22 cellular contexts compared by ENCODE assay signal in genomic region chr22:43241699-43242386, GRCh38. TPM values are rescaled to one million over a fixed set of nuclear protein-coding genes. Genes with fewer than 3 reads are reported as not detected.
DNase-seq lines count a peak whose midpoint lies in the region; ATAC-seq, FAIRE-seq and TF ChIP-seq lines count a peak whose summit lies in the region.
"Had no signal": no experiment of that assay in that cellular context is flagged by ENCODE, and none has a peak within 500 bp of the region (broad histone marks: within the 10 kb centered on the region; RNA-seq: fewer than 3 reads in every experiment).

No MANE protein-coding gene starts in this region.

- POLR2A ChIA-PET in HepG2 (lab: Yijun Ruan, JAX): no interaction called here

- H3K27me3 Mint-ChIP-seq in stimulated activated naive B cell treated with anti-CD40 and anti-IgM and Interleukin-4, amounts not matched to agents 10 μg/mL and 1 μg/mL and 100 μg/mL, for 72 hours: no peaks in the 10 kb centered on the region
- H3K27me3 Mint-ChIP-seq: CD4-positive, alpha-beta T cell had no signal

- CTCF ChIA-PET in HepG2 (lab: Yijun Ruan, JAX; ENCODE audit: low intra/inter-chr PET ratio, low total read pairs): no interaction called here

- no peak for DNase-seq in HepG2 (ENCODE audit: low spot score)
- DNase-seq in right lobe of liver: no peak
- DNase-seq in mesenchymal stem cell: no peak
- no peak for DNase-seq in stimulated activated naive B cell treated with anti-CD40 and anti-IgM and Interleukin-4, amounts not matched to agents 10 μg/mL and 1 μg/mL and 100 μg/mL, for 72 hours
- no peak for DNase-seq in MM.1S
- no peak for DNase-seq in DMS153 (lab: John Stamatoyannopoulos, UW)
- DNase-seq in DMS53 (lab: John Stamatoyannopoulos, UW): no peak
- DNase-seq: CD4-positive, alpha-beta T cell; CD8-positive, alpha-beta memory T cell; DMS79; EL; GDM1; GM23248; H9; HFFc6 had no signal

- H3K4me1 ChIP-seq in HepG2 (ENCODE audit: insufficient read depth, low read length): peaks cover 80% of the 10 kb centered on the region
- peaks cover 2 to 27% (median 17%) of the 10 kb centered on the region in 4 donors for H3K4me1 ChIP-seq in right lobe of liver
- no peaks in the 10 kb centered on the region for H3K4me1 ChIP-seq in mesenchymal stem cell (ENCODE audit: control insufficient read depth, insufficient read depth, low read depth, low read length)
- H3K4me1 ChIP-seq in MM.1S (ENCODE audit: low read length): no peaks in the 10 kb centered on the region

- H3K4me3 Mint-ChIP-seq in stimulated activated naive B cell treated with anti-CD40 and anti-IgM and Interleukin-4, amounts not matched to agents 10 μg/mL and 1 μg/mL and 100 μg/mL, for 72 hours: no peak overlapping the region
- H3K4me3 Mint-ChIP-seq: B cell; CD14-positive monocyte; CD4-positive, alpha-beta T cell; CD8-positive, alpha-beta memory T cell; H9; HFFc6 had no signal

- H2BK5ac ChIP-seq in mesenchymal stem cell (ENCODE audit: low read depth, low read length, poor library complexity, severe bottlenecking): no peak overlapping the region

- H3K27ac ChIP-seq in HepG2 (ENCODE audit: extremely low read length, insufficient read depth, low read length): no peak overlapping the region
- H3K27ac ChIP-seq in right lobe of liver: no peak overlapping the region
- no peak overlapping the region for H3K27ac ChIP-seq in mesenchymal stem cell (ENCODE audit: low read length, poor library complexity, severe bottlenecking)
- H3K27ac ChIP-seq in MM.1S (ENCODE audit: low read length): no peak overlapping the region
- H3K27ac ChIP-seq: 22Rv1; BLaER1 treated with 17β-estradiol and CSF1 and Interleukin-3, amounts not matched to agents 10 nM and 100 nM; GM23248 had no signal

- peak overlapping the region; percentile 11 for H4K91ac ChIP-seq in mesenchymal stem cell (ENCODE audit: low read length)

- H3K4me2 ChIP-seq in HepG2 (ENCODE audit: low read depth, low read length) (no peak overlapping the region), mesenchymal stem cell (ENCODE audit: low read length, poor library complexity, severe bottlenecking) (no peak overlapping the region), MM.1S (ENCODE audit: low read depth, low read length) (no peak overlapping the region)
- H3K4me2 ChIP-seq: BLaER1 treated with 17β-estradiol and CSF1 and Interleukin-3, amounts not matched to agents 10 nM and 100 nM had no signal

- TF ChIP-seq POLR2A in HepG2 (IDR thresholded peaks at IDR 0.05; ENCODE audit: insufficient read depth in 1 of 2, low read depth in 2 of 2, low read length in 2 of 2): no peak
- TF ChIP-seq POLR2A in right lobe of liver (IDR thresholded peaks at IDR 0.05): no peak

- H3K4me1 Mint-ChIP-seq in stimulated activated naive B cell treated with anti-CD40 and anti-IgM and Interleukin-4, amounts not matched to agents 10 μg/mL and 1 μg/mL and 100 μg/mL, for 72 hours: peaks cover 4 to 13% of the 10 kb centered on the region in 2 donors
- H3K4me1 Mint-ChIP-seq: B cell; CD14-positive monocyte; CD8-positive, alpha-beta memory T cell had no signal

- H3K9me3 Mint-ChIP-seq in stimulated activated naive B cell treated with anti-CD40 and anti-IgM and Interleukin-4, amounts not matched to agents 10 μg/mL and 1 μg/mL and 100 μg/mL, for 72 hours: no peaks in the 10 kb centered on the region
- H3K9me3 Mint-ChIP-seq: CD14-positive monocyte; CD4-positive, alpha-beta T cell; CD8-positive, alpha-beta memory T cell; H9; HFFc6 had no signal

- H3K18ac ChIP-seq in mesenchymal stem cell (ENCODE audit: low read depth in 1 of 2, low read length in 2 of 2): no peak overlapping the region

- H3K9me2 ChIP-seq in MM.1S (replicated peaks; ENCODE audit: insufficient read depth, low read length): no peaks in the 10 kb centered on the region

- H3K36me3 Mint-ChIP-seq in stimulated activated naive B cell treated with anti-CD40 and anti-IgM and Interleukin-4, amounts not matched to agents 10 μg/mL and 1 μg/mL and 100 μg/mL, for 72 hours: no peaks in the 10 kb centered on the region
- H3K36me3 Mint-ChIP-seq: CD14-positive monocyte; CD8-positive, alpha-beta memory T cell had no signal

- H3K79me2 ChIP-seq in HepG2 (ENCODE audit: insufficient read depth, low read length) (no peaks in the 10 kb centered on the region), MM.1S (ENCODE audit: low read length) (no peaks in the 10 kb centered on the region)

- H3K36me3 ChIP-seq in HepG2 (replicated peaks in 1 of 2; ENCODE audit: control insufficient read depth in 1 of 2, insufficient read depth in 2 of 2, low read length in 2 of 2) (no peaks in the 10 kb centered on the region), right lobe of liver (no peaks in the 10 kb centered on the region), mesenchymal stem cell (ENCODE audit: control insufficient read depth in 1 of 2, insufficient read depth in 2 of 2, low read depth in 1 of 2, low read length in 2 of 2) (no peaks in the 10 kb centered on the region), MM.1S (replicated peaks; ENCODE audit: insufficient read depth, low read length) (no peaks in the 10 kb centered on the region)
- H3K36me3 ChIP-seq: BLaER1 treated with 17β-estradiol and CSF1 and Interleukin-3, amounts not matched to agents 10 nM and 100 nM had no signal

- H2AK5ac ChIP-seq in mesenchymal stem cell (ENCODE audit: low read length, severe bottlenecking): no peak overlapping the region

- H3K27me3 ChIP-seq in HepG2 (ENCODE audit: control insufficient read depth in 1 of 2, insufficient read depth in 2 of 2, low read length in 2 of 2): peaks cover 2 to 16% of the 10 kb centered on the region in 2 experiments; a peak in 4 of 5 replicates
- H3K27me3 ChIP-seq in right lobe of liver: no peaks in the 10 kb centered on the region
- H3K27me3 ChIP-seq in mesenchymal stem cell (ENCODE audit: control insufficient read depth in 1 of 2, insufficient read depth in 1 of 2, low read length in 2 of 2): peaks cover 38 to 51% of the 10 kb centered on the region in 2 experiments
- no peaks in the 10 kb centered on the region; the same call in 1 of the 2 replicates for H3K27me3 ChIP-seq in MM.1S (replicated peaks; ENCODE audit: insufficient read depth, low read length)
- H3K27me3 ChIP-seq: BLaER1 treated with 17β-estradiol and CSF1 and Interleukin-3, amounts not matched to agents 10 nM and 100 nM had no signal

- H2AFZ ChIP-seq in HepG2 (ENCODE audit: low read length): no peak overlapping the region
- no peak overlapping the region for H2AFZ ChIP-seq in mesenchymal stem cell (ENCODE audit: low read depth, low read length)
- no peak overlapping the region for H2AFZ ChIP-seq in MM.1S (ENCODE audit: low read length)
- H2AFZ ChIP-seq: GM23248 had no signal

- WGBS in HepG2 (ENCODE audit: low lambda C conversion rate): 100% methylated on average over 4 of the region's 14 CpGs
- WGBS in right lobe of liver (ENCODE audit: insufficient coverage, low coverage, low lambda C conversion rate, missing lambda C conversion rate): 40% methylated on average over 1 of the region's 14 CpGs
- 92% methylated on average over 13 of the region's 14 CpGs for WGBS in mesenchymal stem cell

- H4K8ac ChIP-seq in mesenchymal stem cell (ENCODE audit: low read length): no peak overlapping the region

- no peak for TF ChIP-seq RAD21 in HepG2 (CRISPR knock-in tag; IDR thresholded peaks at IDR 0.05)

- intact Hi-C loops in HepG2 (cut with micrococcal nuclease; ENCODE audit: unreplicated experiment) (no loop called here), right lobe of liver (cut with DNase I) (no loop called here)

- H3F3A ChIP-seq in MM.1S (ENCODE audit: insufficient read depth, low read length): no peaks in the 10 kb centered on the region

- H3K9ac ChIP-seq in HepG2 (ENCODE audit: insufficient read depth, low read depth, low read length): no peak overlapping the region
- H3K9ac ChIP-seq in mesenchymal stem cell (ENCODE audit: low read length): no peak overlapping the region
- no peak overlapping the region for H3K9ac ChIP-seq in MM.1S (ENCODE audit: low read length)
- H3K9ac ChIP-seq: GM23248 had no signal

- FAIRE-seq in HepG2 (lab: Jason Lieb, UNC): no peak
- FAIRE-seq: A204.1, GM12878, GM19239 had no signal

- H3K4ac ChIP-seq in mesenchymal stem cell (ENCODE audit: low read depth in 1 of 2, low read length in 2 of 2): no peak overlapping the region

- no peak for TF ChIP-seq CTCF in HepG2 (CRISPR knock-in tag; IDR thresholded peaks at IDR 0.05)
- TF ChIP-seq CTCF in right lobe of liver (IDR thresholded peaks at IDR 0.05): no peak
- TF ChIP-seq CTCF in MM.1S (IDR thresholded peaks at IDR 0.05; ENCODE audit: low read length): no peak

- H3K27ac Mint-ChIP-seq in stimulated activated naive B cell treated with anti-CD40 and anti-IgM and Interleukin-4, amounts not matched to agents 10 μg/mL and 1 μg/mL and 100 μg/mL, for 72 hours: peak overlapping the region; percentile 60
- H3K27ac Mint-ChIP-seq: B cell; CD14-positive monocyte; CD4-positive, alpha-beta T cell; CD8-positive, alpha-beta memory T cell; H9; HFFc6 had no signal

- in situ Hi-C loops in HepG2 (cut with HindIII; ENCODE audit: extremely low pct_ligation_motif_present, low pct_unique_long_range_greater_than_20kb): no loop called here

- H3K9me3 ChIP-seq in HepG2 (ENCODE audit: low read length): no peaks in the 10 kb centered on the region
- no peaks in the 10 kb centered on the region for H3K9me3 ChIP-seq in right lobe of liver
- no peaks in the 10 kb centered on the region for H3K9me3 ChIP-seq in mesenchymal stem cell (ENCODE audit: control insufficient read depth, low read length)
- H3K9me3 ChIP-seq in MM.1S (replicated peaks; ENCODE audit: insufficient read depth, low read length): no peaks in the 10 kb centered on the region
- H3K9me3 ChIP-seq: BLaER1 treated with 17β-estradiol and CSF1 and Interleukin-3, amounts not matched to agents 10 nM and 100 nM had no signal

- H2BK12ac ChIP-seq in mesenchymal stem cell (ENCODE audit: low read length in 2 of 2): no peak overlapping the region

- H2BK15ac ChIP-seq in mesenchymal stem cell (ENCODE audit: low read depth, poor library complexity, severe bottlenecking): no peak overlapping the region

- no peak overlapping the region for H3K23ac ChIP-seq in mesenchymal stem cell (ENCODE audit: low read length in 2 of 2)

- H3K4me3 ChIP-seq in HepG2 (replicated peaks in 1 of 3; ENCODE audit: insufficient read depth in 1 of 3, low read depth in 2 of 3, low read length in 3 of 3) (no peak overlapping the region), right lobe of liver (no peak overlapping the region), mesenchymal stem cell (ENCODE audit: insufficient read depth in 1 of 2, low read depth in 1 of 2, low read length in 2 of 2) (no peak overlapping the region), MM.1S (ENCODE audit: low read length) (no peak overlapping the region)
- H3K4me3 ChIP-seq: BLaER1 treated with 17β-estradiol and CSF1 and Interleukin-3, amounts not matched to agents 10 nM and 100 nM; GM12878; GM23248 had no signal

- no peaks in the 10 kb centered on the region for H3K79me1 ChIP-seq in mesenchymal stem cell (replicated peaks; ENCODE audit: low read length, poor library complexity, severe bottlenecking)

- no TSS peak for BruUV-seq in HepG2 (replicated peaks; lab: Mats Ljungman, UMichigan)

- no peaks in the 10 kb centered on the region for H4K20me1 ChIP-seq in HepG2 (ENCODE audit: insufficient read depth, low read length)
- H4K20me1 ChIP-seq in MM.1S (ENCODE audit: insufficient read depth, low read length): no peaks in the 10 kb centered on the region

- ATAC-seq in HepG2 (0 out of 3 replicates have a peak, but pooled peaks have one; percentile 3), right lobe of liver (no peak)
- no peak for ATAC-seq in stimulated activated naive B cell treated with anti-CD40 and anti-IgM and Interleukin-4, amounts not matched to agents 10 μg/mL and 1 μg/mL and 100 μg/mL, for 72 hours (replicated peaks)
- ATAC-seq: GM12878 had no signal

- TF ChIP-seq EP300 in HepG2 (IDR thresholded peaks at IDR 0.05; ENCODE audit: low read depth in 2 of 2, low read length in 2 of 2) (no peak), HepG2 (CRISPR knock-in tag; IDR thresholded peaks at IDR 0.05; ENCODE audit: borderline replicate concordance) (no peak)

- H3K14ac ChIP-seq in mesenchymal stem cell (ENCODE audit: low read length in 2 of 2): no peak overlapping the region

- no peak overlapping the region for H2BK120ac ChIP-seq in mesenchymal stem cell (ENCODE audit: low read depth, low read length)

RNA-seq across cellular contexts. Expression of gene TTLL12, which starts 54.9 kb away (rescaled TPM):
- 34.1 and 38.1 TPM in 2 replicates for total RNA-seq in HepG2 (2016; rRNA removed; fragmentation: Illumina TruSeq; extraction: Trizol)
- 6.3 and 6.6 TPM in 2 replicates for total RNA-seq in HepG2 (2016; cell fraction: cytosol; rRNA removed; fragmentation: Illumina TruSeq; extraction: Trizol; ENCODE audit: low read depth)
- total RNA-seq in HepG2 (2016; cell fraction: insoluble cytoplasmic fraction; rRNA removed; fragmentation: Illumina TruSeq; extraction: Trizol): 28.8 and 39.8 TPM in 2 replicates
- 16.2 and 19.8 TPM in 2 replicates for total RNA-seq in HepG2 (2016; cell fraction: membrane; rRNA removed; fragmentation: Illumina TruSeq; extraction: Trizol)
- 17.4 and 21.4 TPM in 2 replicates for total RNA-seq in HepG2 (2016; cell fraction: nucleus; rRNA removed; fragmentation: Illumina TruSeq; extraction: Trizol)
- 11.9 and 16.9 TPM in 2 replicates for polyA plus RNA-seq in HepG2 (2011; rRNA removed)
- polyA plus RNA-seq in HepG2 (2011; cell fraction: cytosol; rRNA removed): 9.1 and 12.7 TPM in 2 replicates
- polyA plus RNA-seq in HepG2 (2011; cell fraction: nucleus; rRNA removed): 19.9 and 21.7 TPM in 2 replicates
- 16.6 and 24.0 TPM in 2 replicates for polyA plus RNA-seq in HepG2 (2012)
- 3.3 and 3.4 TPM in 2 replicates for polyA plus RNA-seq in HepG2 (2016; cell fraction: cytosol; fragmentation: Illumina TruSeq; extraction: Trizol; ENCODE audit: low read depth)
- 31.2 and 38.2 TPM in 2 replicates for polyA plus RNA-seq in HepG2 (2016; cell fraction: insoluble cytoplasmic fraction; fragmentation: Illumina TruSeq; extraction: Trizol; ENCODE audit: low read depth)
- polyA plus RNA-seq in HepG2 (2016; cell fraction: membrane; fragmentation: Illumina TruSeq; extraction: Trizol; ENCODE audit: low read depth): 9.6 and 9.7 TPM in 2 replicates
- 32.8 and 35.2 TPM in 2 replicates for polyA plus RNA-seq in HepG2 (2016; cell fraction: nucleus; fragmentation: Illumina TruSeq; extraction: Trizol; ENCODE audit: insufficient read depth, low read depth)
- polyA minus RNA-seq in HepG2 (2011; rRNA and poly(A)+ RNA removed; ENCODE audit: low replicate concordance): 43.9 and 71.0 TPM in 2 replicates
- 11.3 and 11.7 TPM in 2 replicates for polyA minus RNA-seq in HepG2 (2011; cell fraction: cytosol; rRNA and poly(A)+ RNA removed)
- polyA minus RNA-seq in HepG2 (2011; cell fraction: nucleus; rRNA and poly(A)+ RNA removed): 6.5 and 7.7 TPM in 2 replicates
- total RNA-seq in right lobe of liver: 10 to 100 TPM; 18.6 to 43.5 (median 24.4) TPM
- 14.5 TPM for polyA plus RNA-seq in mesenchymal stem cell (2013, experiment 1 of 2)
- polyA plus RNA-seq in mesenchymal stem cell (2013, experiment 2 of 2): 15.3 TPM
